18 cellular contexts compared by ENCODE assay signal in the genomic region with DNA sequence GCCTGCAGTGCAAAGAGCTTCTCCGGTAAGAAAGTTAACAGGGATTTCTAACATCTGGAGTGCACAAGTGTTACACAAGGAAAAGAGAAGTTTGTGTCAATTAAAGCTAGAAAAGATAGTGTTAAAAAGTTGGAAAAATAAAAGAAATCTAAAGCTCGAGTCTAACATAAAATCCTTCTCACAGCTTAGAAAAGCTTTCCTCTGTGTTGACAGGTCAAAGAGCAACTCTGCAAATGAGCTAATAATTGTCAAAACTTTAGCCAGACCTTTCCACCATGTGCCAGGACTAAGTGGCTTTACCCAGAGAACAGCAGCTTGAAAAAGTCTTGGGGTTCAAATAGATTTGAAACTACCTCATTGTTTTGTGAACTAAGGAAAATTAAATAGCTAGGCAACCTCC. TPM values are rescaled to one million over a fixed set of nuclear protein-coding genes. Genes with fewer than 3 reads are reported as not detected.
DNase-seq lines count a peak whose midpoint lies in the region; ATAC-seq and TF ChIP-seq lines count a peak whose summit lies in the region.
"Had no signal": no experiment of that assay in that cellular context is flagged by ENCODE, and none has a peak within 500 bp of the region (broad histone marks: within the 10 kb centered on the region; RNA-seq: fewer than 3 reads in every experiment).

No MANE protein-coding gene starts in this region.

- H3K9me3 ChIP-seq in Caco-2: no peaks in the 10 kb centered on the region
- peaks cover 3% of the 10 kb centered on the region for H3K9me3 ChIP-seq in RWPE2 (ENCODE audit: severe bottlenecking)
- no peaks in the 10 kb centered on the region for H3K9me3 ChIP-seq in hepatocyte (ENCODE audit: low read depth)
- H3K9me3 ChIP-seq in esophagus muscularis mucosa: no peaks in the 10 kb centered on the region

- no peak for TF ChIP-seq POLR2A in esophagus muscularis mucosa (IDR thresholded peaks at IDR 0.05; ENCODE audit: low read depth)

- CTCF ChIA-PET in Caco-2 (lab: Charles Lee): interaction anchor here (0.7 to 1.5 kb wide), 4 partner anchors 11 to 681 kb away, joined by 3 to 5 read pairs (median 4); partner anchors contain the start of gene PTPRK
- CTCF ChIA-PET in activated naive CD4-positive, alpha-beta T cell treated with anti-CD3 and anti-CD28 coated beads, Interleukin-2, amount 10 ng/mL, durations not matched to agents 7 days and 5 days (lab: Charles Lee): no interaction called here

- no peak for TF ChIP-seq CTCF in Caco-2 (IDR thresholded peaks at IDR 0.05; ENCODE audit: insufficient read depth in 1 of 2, low read depth in 1 of 2, low read length in 1 of 2, severe bottlenecking in 1 of 2, unreplicated experiment in 1 of 2)
- TF ChIP-seq CTCF in RWPE2 (IDR thresholded peaks at IDR 0.05; ENCODE audit: poor library complexity, severe bottlenecking): no peak
- no peak for TF ChIP-seq CTCF in hepatocyte (IDR thresholded peaks at IDR 0.05; ENCODE audit: poor library complexity)
- TF ChIP-seq CTCF in esophagus muscularis mucosa (IDR thresholded peaks at IDR 0.05): no peak

- H3K9me2 ChIP-seq in hepatocyte (replicated peaks; ENCODE audit: insufficient read depth): no peaks in the 10 kb centered on the region

- peaks cover 84% of the 10 kb centered on the region for H3K79me2 ChIP-seq in hepatocyte

- peaks cover 83% of the 10 kb centered on the region for H3K4me1 ChIP-seq in Caco-2
- peaks cover 73% of the 10 kb centered on the region for H3K4me1 ChIP-seq in RWPE2 (ENCODE audit: insufficient read depth, poor library complexity, severe bottlenecking)
- H3K4me1 ChIP-seq in hepatocyte (ENCODE audit: insufficient read depth): peaks cover 34% of the 10 kb centered on the region
- H3K4me1 ChIP-seq in esophagus muscularis mucosa: peaks cover 18 to 68% (median 54%) of the 10 kb centered on the region in 4 donors

- H4K20me1 ChIP-seq in hepatocyte (ENCODE audit: insufficient read depth, poor library complexity, severe bottlenecking): no peaks in the 10 kb centered on the region

- no peaks in the 10 kb centered on the region for H3K9me3 Mint-ChIP-seq in Caco-2 (ENCODE audit: unreplicated experiment)
- no peaks in the 10 kb centered on the region for H3K9me3 Mint-ChIP-seq in activated naive CD4-positive, alpha-beta T cell treated with anti-CD3 and anti-CD28 coated beads, Interleukin-2, amount 10 ng/mL, durations not matched to agents 7 days and 5 days
- H3K9me3 Mint-ChIP-seq: CD14-positive monocyte had no signal

- intact Hi-C loops in Caco-2 (cut with micrococcal nuclease; ENCODE audit: unreplicated experiment): loop anchor here (1.0 kb wide), 1 partner anchor 11 kb away; no protein-coding TSS in a partner anchor
- intact Hi-C loops in esophagus muscularis mucosa (cut with DNase I): no loop called here

- DNase-seq in Caco-2: no peak
- no peak for DNase-seq in RWPE2 (ENCODE audit: low spot score)
- no peak for DNase-seq in hepatocyte (ENCODE audit: low spot score)
- DNase-seq in renal cortical epithelial cell (ENCODE audit: low read depth): peak; percentile 48
- no peak for DNase-seq in activated naive CD4-positive, alpha-beta T cell treated with anti-CD3 and anti-CD28 coated beads, Interleukin-2, amount 10 ng/mL, durations not matched to agents 7 days and 5 days
- DNase-seq in esophagus muscularis mucosa (ENCODE audit: extremely low spot score): no peak
- DNase-seq in NCI-H69 (lab: John Stamatoyannopoulos, UW): no peak
- DNase-seq: DMS79, GM23248, KG1, NCI-H1092, NCI-H446, NCI-H774, SHP77 had no signal

- peaks cover 8% of the 10 kb centered on the region for H3K36me3 Mint-ChIP-seq in Caco-2 (ENCODE audit: insufficient read depth, unreplicated experiment)
- no peaks in the 10 kb centered on the region for H3K36me3 Mint-ChIP-seq in activated naive CD4-positive, alpha-beta T cell treated with anti-CD3 and anti-CD28 coated beads, Interleukin-2, amount 10 ng/mL, durations not matched to agents 7 days and 5 days
- H3K36me3 Mint-ChIP-seq: CD14-positive monocyte had no signal

- no peaks in the 10 kb centered on the region for H3K27me3 Mint-ChIP-seq in Caco-2 (ENCODE audit: insufficient read depth, unreplicated experiment)
- H3K27me3 Mint-ChIP-seq in activated naive CD4-positive, alpha-beta T cell treated with anti-CD3 and anti-CD28 coated beads, Interleukin-2, amount 10 ng/mL, durations not matched to agents 7 days and 5 days: no peaks in the 10 kb centered on the region

- 25% methylated on average over 2 of the region's 2 CpGs for WGBS in hepatocyte (ENCODE audit: low lambda C conversion rate, missing lambda C conversion rate)
- WGBS in esophagus muscularis mucosa: 46% methylated on average over 2 of the region's 2 CpGs

- no peak for TF ChIP-seq EP300 in esophagus muscularis mucosa (IDR thresholded peaks at IDR 0.05)

- no peak overlapping the region for H2AFZ ChIP-seq in hepatocyte
- H2AFZ ChIP-seq: GM23248 had no signal

- H3K27ac ChIP-seq in RWPE2 (ENCODE audit: poor library complexity, severe bottlenecking) (peak overlapping the region; percentile 96), hepatocyte (peak overlapping the region; percentile 84), esophagus muscularis mucosa (replicated peaks in 1 of 4) (no peak overlapping the region)
- H3K27ac ChIP-seq: GM23248 had no signal

- H3K4me3 ChIP-seq in Caco-2 (ENCODE audit: low read depth, low read length) (peak overlapping the region; percentile 16; the same call in 1 of the 2 replicates), RWPE2 (ENCODE audit: severe bottlenecking) (no peak overlapping the region), hepatocyte (no peak overlapping the region), esophagus muscularis mucosa (no peak overlapping the region)
- H3K4me3 ChIP-seq: GM12878, GM23248 had no signal

- peak overlapping the region; percentile 69 for H3K27ac Mint-ChIP-seq in Caco-2 (ENCODE audit: unreplicated experiment)
- no peak overlapping the region for H3K27ac Mint-ChIP-seq in activated naive CD4-positive, alpha-beta T cell treated with anti-CD3 and anti-CD28 coated beads, Interleukin-2, amount 10 ng/mL, durations not matched to agents 7 days and 5 days
- H3K27ac Mint-ChIP-seq: CD14-positive monocyte had no signal

- H3K4me1 Mint-ChIP-seq in Caco-2 (ENCODE audit: low read depth, unreplicated experiment): peaks cover 18% of the 10 kb centered on the region
- H3K4me1 Mint-ChIP-seq in activated naive CD4-positive, alpha-beta T cell treated with anti-CD3 and anti-CD28 coated beads, Interleukin-2, amount 10 ng/mL, durations not matched to agents 7 days and 5 days: no peaks in the 10 kb centered on the region
- H3K4me1 Mint-ChIP-seq: CD14-positive monocyte had no signal

- peak overlapping the region; percentile 63 for H3K4me2 ChIP-seq in hepatocyte

- POLR2A ChIA-PET in Caco-2 (lab: Charles Lee): interaction anchor here (1.6 kb wide), 1 partner anchor 14 kb away, joined by 12 read pairs; the partner anchor contains the start of gene PTPRK

- H3K36me3 ChIP-seq in Caco-2 (ENCODE audit: control insufficient read depth, insufficient read depth, low read length) (no peaks in the 10 kb centered on the region), RWPE2 (ENCODE audit: low read depth) (peaks cover 18% of the 10 kb centered on the region; the same call in 1 of the 2 replicates), hepatocyte (replicated peaks; ENCODE audit: insufficient read depth, low read depth) (no peaks in the 10 kb centered on the region), esophagus muscularis mucosa (no peaks in the 10 kb centered on the region)

- H3K27me3 ChIP-seq in Caco-2 (replicated peaks; ENCODE audit: control insufficient read depth, insufficient read depth, low read length) (no peaks in the 10 kb centered on the region), RWPE2 (ENCODE audit: insufficient read depth, poor library complexity, severe bottlenecking) (no peaks in the 10 kb centered on the region), hepatocyte (no peaks in the 10 kb centered on the region), esophagus muscularis mucosa (no peaks in the 10 kb centered on the region)

- no peak for ATAC-seq in RWPE2 (ENCODE audit: low read depth)
- ATAC-seq in GM21381 (IDR thresholded peaks at IDR 0.05; ENCODE audit: unreplicated experiment): no peak
- ATAC-seq: GM12878 had no signal

- peak overlapping the region; percentile 59 for H3K4me3 Mint-ChIP-seq in Caco-2 (ENCODE audit: unreplicated experiment)
- no peak overlapping the region for H3K4me3 Mint-ChIP-seq in activated naive CD4-positive, alpha-beta T cell treated with anti-CD3 and anti-CD28 coated beads, Interleukin-2, amount 10 ng/mL, durations not matched to agents 7 days and 5 days
- H3K4me3 Mint-ChIP-seq: CD14-positive monocyte had no signal

- no TSS peak for BruUV-seq in Caco-2 (replicated peaks; lab: Mats Ljungman, UMichigan)

RNA-seq across cellular contexts. Expression of gene PTPRK, which starts 14.8 kb away (rescaled TPM):
- total RNA-seq in Caco-2 (2022) (94.4 and 97.3 TPM in 2 replicates), hepatocyte (78.5 and 80.2 TPM in 2 replicates), renal cortical epithelial cell (104 and 124 TPM in 2 replicates), esophagus muscularis mucosa (10 to 100 TPM; 36.8 to 53.1 (median 43.8) TPM)
- 42.0 and 43.1 TPM in 2 replicates for polyA plus RNA-seq in hepatocyte
- total RNA-seq: G401 had no signal
- polyA plus RNA-seq: CD14-positive monocyte had no signal

Comparison
In these comparisons a context has a peak if more than half of its experiments do, and no peak if none do; other contexts are left out.
1. H3K27ac ChIP-seq: peak in RWPE2 (single experiment) and hepatocyte (single experiment); none in esophagus muscularis mucosa (0 of 4).